18 cellular contexts compared by ENCODE assay signal in the genomic region with DNA sequence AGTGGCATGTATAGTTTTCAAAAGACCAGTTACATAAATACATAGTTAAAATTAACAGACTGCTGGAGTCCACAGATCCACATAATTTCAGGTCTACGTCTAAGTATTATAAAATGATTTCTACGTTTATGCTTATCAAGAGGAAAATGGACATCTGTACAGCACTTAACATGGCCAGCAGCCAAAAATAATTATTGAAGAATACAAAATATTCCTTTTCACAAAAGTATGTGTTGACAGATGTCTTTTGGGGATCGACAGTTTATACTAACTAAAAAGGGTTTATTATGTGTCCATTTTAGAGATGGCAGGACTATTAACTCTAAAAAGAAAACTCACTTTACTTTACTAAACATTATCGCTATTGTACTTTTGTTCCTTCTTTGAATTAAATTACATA.
"Had no signal": no experiment of that assay in that cellular context is flagged by ENCODE, and none has a peak within 500 bp of the region (broad histone marks: within the 10 kb centered on the region; RNA-seq: fewer than 3 reads in every experiment).

No MANE protein-coding gene starts in this region.

- ATAC-seq: Panc1, PC-3 had no signal

- H3K27ac ChIP-seq: HL-60, RWPE1 had no signal

- DNase-seq: KBM-7; MV-4-11; NCI-H1048; NCI-H1436; NCI-H187; NCI-H2029; NCI-H2171 treated with DMSO at 0.1 percent for 48 hours; NCI-H345; NCI-H446 treated with DMSO at 0.1 percent for 48 hours; NCI-H510A treated with DMSO at 0.1 percent for 48 hours; NCI-H526 treated with DMSO at 0.1 percent for 48 hours; NCI-H748 treated with DMSO at 0.1 percent for 48 hours; NK-92 treated with Interleukin-12 subunit alpha and Interleukin-12 subunit beta, amount 100 ng/mL, for 24 hours; PC-3; SHP77 had no signal
